Comparison of ENCODE assay signal across 8 cellular contexts in genomic region chr1:17419626-17420328, GRCh38. TPM values are rescaled to one million over a fixed set of nuclear protein-coding genes. Genes with fewer than 3 reads are reported as not detected.
A peak's percentile ranks its signal among the peaks of the same experiment; 100 is the strongest.
DNase-seq lines count a peak whose midpoint lies in the region; ATAC-seq and TF ChIP-seq lines count a peak whose summit lies in the region.

No MANE protein-coding gene starts in this region.

- H3K27me3 Mint-ChIP-seq in IgD-negative memory B cell, result no peaks in the 10 kb centered on the region
- no peaks in the 10 kb centered on the region for H3K27me3 Mint-ChIP-seq in activated CD4-positive, alpha-beta T cell treated with anti-CD3 and anti-CD28 coated beads, Interleukin-2, amount 10 ng/mL, durations not matched to agents 24 days and 14 days

- peaks cover 0 to 4% of the 10 kb centered on the region in 2 donors for H3K4me1 ChIP-seq in left lung

- H3K27me3 ChIP-seq in left lung, result no peaks in the 10 kb centered on the region

- H3K27ac ChIP-seq in coronary artery (peak overlapping the region in 1 of 2 donors; percentile 71), left lung (no peak overlapping the region)

- H3K9me3 ChIP-seq in left lung, result no peaks in the 10 kb centered on the region

- H3K4me3 ChIP-seq in coronary artery, result peak overlapping the region; percentile 48
- H3K4me3 ChIP-seq in left lung, result no peak overlapping the region

- peak overlapping the region in 2 of 3 donors; percentile 43 to 83 for H3K27ac Mint-ChIP-seq in IgD-negative memory B cell
- no peak overlapping the region for H3K27ac Mint-ChIP-seq in activated CD4-positive, alpha-beta T cell treated with anti-CD3 and anti-CD28 coated beads, Interleukin-2, amount 10 ng/mL, durations not matched to agents 24 days and 14 days

- H3K36me3 ChIP-seq in left lung, result peaks cover 3 to 100% of the 10 kb centered on the region in 2 donors

- no peak overlapping the region for H3K4me3 Mint-ChIP-seq in IgD-negative memory B cell
- no peak overlapping the region for H3K4me3 Mint-ChIP-seq in activated CD4-positive, alpha-beta T cell treated with anti-CD3 and anti-CD28 coated beads, Interleukin-2, amount 10 ng/mL, durations not matched to agents 24 days and 14 days

- no peaks in the 10 kb centered on the region for H3K9me3 Mint-ChIP-seq in IgD-negative memory B cell
- no peaks in the 10 kb centered on the region for H3K9me3 Mint-ChIP-seq in activated CD4-positive, alpha-beta T cell treated with anti-CD3 and anti-CD28 coated beads, Interleukin-2, amount 10 ng/mL, durations not matched to agents 24 days and 14 days

- peaks cover 6% of the 10 kb centered on the region for H3K36me3 Mint-ChIP-seq in IgD-negative memory B cell
- H3K36me3 Mint-ChIP-seq in activated CD4-positive, alpha-beta T cell treated with anti-CD3 and anti-CD28 coated beads, Interleukin-2, amount 10 ng/mL, durations not matched to agents 24 days and 14 days (ENCODE audit: low read depth), result peaks cover 78% of the 10 kb centered on the region

- TF ChIP-seq CTCF in coronary artery (IDR thresholded peaks at IDR 0.05) (peak; percentile 93), left lung (IDR thresholded peaks at IDR 0.05) (peak; percentile 97 to 99)

- intact Hi-C loops in activated CD4-positive, alpha-beta T cell treated with anti-CD3 and anti-CD28 coated beads, Interleukin-2, amount 10 ng/mL, durations not matched to agents 24 days and 14 days (cut with micrococcal nuclease), result loop anchor here (2.0 to 10.0 kb wide), 2 partner anchors 17 to 55 kb away; no protein-coding TSS in a partner anchor
- intact Hi-C loops in left lung (cut with DNase I), result no loop called here

- H3K4me1 Mint-ChIP-seq in IgD-negative memory B cell, result peaks cover 0 to 5% (median 4%) of the 10 kb centered on the region in 3 donors
- H3K4me1 Mint-ChIP-seq in activated CD4-positive, alpha-beta T cell treated with anti-CD3 and anti-CD28 coated beads, Interleukin-2, amount 10 ng/mL, durations not matched to agents 24 days and 14 days, result peaks cover 9% of the 10 kb centered on the region

- ATAC-seq in left lung (peak; percentile 94), GM18909 (IDR thresholded peaks at IDR 0.05; ENCODE audit: poor library complexity, unreplicated experiment) (no peak)

- DNase-seq in COLO668 (lab: John Stamatoyannopoulos, UW; ENCODE audit: unreplicated experiment), result peak; percentile 56
- DNase-seq in activated CD4-positive, alpha-beta T cell treated with anti-CD3 and anti-CD28 coated beads, Interleukin-2, amount 10 ng/mL, durations not matched to agents 24 days and 14 days, result peak; percentile 91
- DNase-seq in coronary artery (ENCODE audit: low spot score), result no peak
- peak; percentile 49 to 94 for DNase-seq in left lung
- DNase-seq in stimulated activated CD4-positive, alpha-beta T cell treated with anti-CD3 and anti-CD28 coated beads, TNF-alpha, amount 100 ng/mL, for 24 hours (ENCODE audit: low read depth in 3 of 3), result peak; percentile 23 to 53 (median 24)
- DNase-seq in NCI-H2029 treated with DMSO at 0.1 percent for 48 hours (lab: John Stamatoyannopoulos, UW), result no peak

RNA-seq across cellular contexts. Expression of gene RCC2, which starts 19.7 kb away (rescaled TPM):
- 16.3 TPM for polyA plus RNA-seq in IgD-negative memory B cell
- 225 and 234 TPM in 2 replicates for total RNA-seq in activated CD4-positive, alpha-beta T cell treated with anti-CD3 and anti-CD28 coated beads, Interleukin-2, amount 10 ng/mL, durations not matched to agents 24 days and 14 days
- total RNA-seq in left lung, result 10 to 100 TPM; 56.8 to 60.7 TPM

RNA-seq across cellular contexts. Expression of gene PADI6, which starts 47.8 kb away (rescaled TPM):
- not detected for polyA plus RNA-seq in IgD-negative memory B cell
- total RNA-seq in activated CD4-positive, alpha-beta T cell treated with anti-CD3 and anti-CD28 coated beads, Interleukin-2, amount 10 ng/mL, durations not matched to agents 24 days and 14 days, result not detected in 2 replicates
- total RNA-seq in left lung, result not detected

Comparison
In these comparisons a context has a peak if more than half of its experiments do, and no peak if none do; other contexts are left out.
1. DNase-seq: peak in COLO668 (single experiment), activated CD4-positive, alpha-beta T cell treated with anti-CD3 and anti-CD28 coated beads, Interleukin-2, amount 10 ng/mL, durations not matched to agents 24 days and 14 days (single experiment), left lung (2 of 2) and stimulated activated CD4-positive, alpha-beta T cell treated with anti-CD3 and anti-CD28 coated beads, TNF-alpha, amount 100 ng/mL, for 24 hours (3 of 3); none in coronary artery (single experiment) and NCI-H2029 treated with DMSO at 0.1 percent for 48 hours (single experiment).